9 cellular contexts compared by ENCODE assay signal in genomic region chr16:84186685-84187437, GRCh38. TPM values are rescaled to one million over a fixed set of nuclear protein-coding genes. Genes with fewer than 3 reads are reported as not detected.
DNase-seq lines count a peak whose midpoint lies in the region; ATAC-seq, FAIRE-seq and TF ChIP-seq lines count a peak whose summit lies in the region.
"Had no signal": no experiment of that assay in that cellular context is flagged by ENCODE, and none has a peak within 500 bp of the region (broad histone marks: within the 10 kb centered on the region; RNA-seq: fewer than 3 reads in every experiment).

TSS of gene TAF1C (minus strand) at chr16:84187057. CDS start at chr16:84184988, 2,069 bp downstream.

- H3K4me3 ChIP-seq in AG04450 (ENCODE audit: low read depth, low read length), result peak within 1 kb of the TSS; percentile 93
- peak within 1 kb of the TSS; percentile 99 for H3K4me3 ChIP-seq in WI38 (ENCODE audit: low read depth, low read length)
- peak within 1 kb of the TSS; percentile 100 for H3K4me3 ChIP-seq in bronchial epithelial cell (ENCODE audit: low read depth, low read length)

- peak; percentile 88 for DNase-seq in AG04450 (ENCODE audit: low read depth, low spot score)
- DNase-seq in NCI-H2227 treated with DMSO at 0.1 percent for 48 hours (lab: John Stamatoyannopoulos, UW), result peak; percentile 76
- peak; percentile 84 for DNase-seq in bronchial epithelial cell (ENCODE audit: low read depth)
- DNase-seq in iPS-NIHi7 (ENCODE audit: extremely low spot score), result peak; percentile 97
- peak; percentile 96 for DNase-seq in smooth muscle cell of the brain vasculature (ENCODE audit: low read depth, low spot score)

- POLR2A ChIA-PET in AG04450 (lab: Yijun Ruan, JAX), result interaction anchor here (0.6 to 1.2 kb wide), 3 partner anchors 10 to 162 kb away, joined by 3 to 12 read pairs (median 6); partner anchors contain the start of gene MBTPS1

- CTCF ChIA-PET in AG04450 (lab: Charles Lee), result interaction anchor here (0.6 to 6.3 kb wide), 77 partner anchors 9 to 553 kb away, joined by 3 to 100 read pairs (median 5); partner anchors contain the start of genes MBTPS1 and SLC38A8

- peaks cover 11% of the 10 kb centered on the region for H3K36me3 ChIP-seq in bronchial epithelial cell (ENCODE audit: control insufficient read depth, insufficient read depth, low read length)

- H3K27me3 ChIP-seq in AG04450 (ENCODE audit: control insufficient read depth, insufficient read depth, low read length) (no peaks in the 10 kb centered on the region), bronchial epithelial cell (ENCODE audit: control insufficient read depth, insufficient read depth, low read length) (no peaks in the 10 kb centered on the region)

- ATAC-seq in GM18868 (IDR thresholded peaks at IDR 0.05; ENCODE audit: unreplicated experiment), result peak; percentile 99
- peak; percentile 82 for ATAC-seq in HG03135 (IDR thresholded peaks at IDR 0.05; ENCODE audit: unreplicated experiment)

- peak within 1 kb of the TSS; percentile 39 for H3K27ac ChIP-seq in AG04450 (ENCODE audit: low read depth, low read length)

- FAIRE-seq in bronchial epithelial cell (lab: Jason Lieb, UNC), result no peak
- FAIRE-seq: colon had no signal

- H3K9me3 ChIP-seq in AG04450 (ENCODE audit: control insufficient read depth, insufficient read depth, low read length), result no peaks in the 10 kb centered on the region; the same call in 1 of the 2 replicates

- peak; percentile 95 for TF ChIP-seq CTCF in AG04450 (IDR thresholded peaks at IDR 0.05; ENCODE audit: low read depth, low read length)
- TF ChIP-seq CTCF in WI38 (IDR thresholded peaks at IDR 0.05; ENCODE audit: low read depth, low read length), result peak; percentile 97
- TF ChIP-seq CTCF in bronchial epithelial cell (IDR thresholded peaks at IDR 0.05; ENCODE audit: insufficient read depth, low read length, severe bottlenecking), result peak; percentile 97

RNA-seq across cellular contexts. Expression of gene TAF1C, which starts in this region (rescaled TPM):
- 14.2 and 15.2 TPM in 2 replicates for polyA plus RNA-seq in AG04450 (2011; rRNA removed)
- 19.0 and 26.4 TPM in 2 replicates for polyA minus RNA-seq in AG04450 (2011; rRNA and poly(A)+ RNA removed)
- 7.3 and 7.9 TPM in 2 replicates for total RNA-seq in bronchial epithelial cell

Comparison
In these comparisons a context has a peak if more than half of its experiments do, and no peak if none do; other contexts are left out.
1. Peak in every context shown above with its lines: DNase-seq, ATAC-seq, H3K4me3 ChIP-seq and H3K27ac ChIP-seq.